Comparison of ENCODE assay signal across 8 cellular contexts in genomic region chr9:130681769-130682489, GRCh38. TPM values are rescaled to one million over a fixed set of nuclear protein-coding genes. Genes with fewer than 3 reads are reported as not detected.
DNase-seq lines count a peak whose midpoint lies in the region; ATAC-seq, FAIRE-seq and TF ChIP-seq lines count a peak whose summit lies in the region.

No MANE protein-coding gene starts in this region.

- H3K27ac ChIP-seq in DOHH2 (ENCODE audit: low read depth, low read length) (no peak overlapping the region), pancreas (no peak overlapping the region)

- H3K36me3 ChIP-seq in DOHH2 (ENCODE audit: control insufficient read depth, low read length) = no peaks in the 10 kb centered on the region
- H3K36me3 ChIP-seq in pancreas = no peaks in the 10 kb centered on the region

- CTCF ChIA-PET in WTC11 (lab: Charles Lee) = interaction anchor here (0.7 to 4.3 kb wide), 22 partner anchors 11 to 234 kb away, joined by 3 to 60 read pairs (median 4); partner anchors contain the start of genes EXOSC2 and PRDM12

- H3K4me1 ChIP-seq in DOHH2 (ENCODE audit: control insufficient read depth, low read length) (peaks cover 13% of the 10 kb centered on the region), pancreas (peaks cover 0 to 7% (median 0%) of the 10 kb centered on the region in 3 donors)

- peaks cover 50% of the 10 kb centered on the region for H3K27me3 Mint-ChIP-seq in WTC11 (ENCODE audit: low read depth)

- H3F3A ChIP-seq in DOHH2 (ENCODE audit: control insufficient read depth, insufficient read depth) = peaks cover 4% of the 10 kb centered on the region; the same call in 1 of the 2 replicates

- H3K79me2 ChIP-seq in DOHH2 (ENCODE audit: control insufficient read depth, low read length) = no peaks in the 10 kb centered on the region

- ATAC-seq in HG03354 (IDR thresholded peaks at IDR 0.05; ENCODE audit: poor library complexity, severe bottlenecking, unreplicated experiment) (peak; percentile 30), WTC11 (peak; percentile 48), pancreas (peak; percentile 32 to 43 (median 40))

- H3K9me3 Mint-ChIP-seq in WTC11 = peaks cover 9% of the 10 kb centered on the region

- H3K27me3 ChIP-seq in DOHH2 (ENCODE audit: control insufficient read depth, low read length) = peaks cover 16% of the 10 kb centered on the region
- H3K27me3 ChIP-seq in pancreas = no peaks in the 10 kb centered on the region

- no peaks in the 10 kb centered on the region for H3K9me2 ChIP-seq in DOHH2 (replicated peaks; ENCODE audit: control insufficient read depth, low read length)

- TF ChIP-seq CTCF in DOHH2 (IDR thresholded peaks at IDR 0.05; ENCODE audit: low read depth, low read length, poor library complexity, severe bottlenecking) (no peak), WTC11 (IDR thresholded peaks at IDR 0.05) (no peak), fibroblast of villous mesenchyme (IDR thresholded peaks at IDR 0.05; ENCODE audit: insufficient read depth, low read depth, low read length) (no peak), pancreas (IDR thresholded peaks at IDR 0.05) (no peak)

- POLR2A ChIA-PET in WTC11 (lab: Charles Lee) = interaction anchor here (0.9 to 1.3 kb wide), 2 partner anchors 23 to 219 kb away, joined by 3 to 4 read pairs; no protein-coding TSS in a partner anchor

- H3K9me3 ChIP-seq in DOHH2 (ENCODE audit: control insufficient read depth, insufficient read depth, low read length) (peaks cover 4% of the 10 kb centered on the region; the same call in 1 of the 2 replicates), pancreas (no peaks in the 10 kb centered on the region)

- H3K27ac Mint-ChIP-seq in WTC11 = no peak overlapping the region

- FAIRE-seq in pancreas (lab: Jason Lieb, UNC) = no peak
- FAIRE-seq in frontal cortex (lab: Jason Lieb, UNC) = no peak

- intact Hi-C loops in pancreas (cut with DNase I) = loop anchor here in 2 of 3 donors (2.0 kb wide), 1 partner anchor 221 kb away; no protein-coding TSS in a partner anchor

- H3K36me3 Mint-ChIP-seq in WTC11 = peaks cover 3% of the 10 kb centered on the region; the same call in 1 of the 2 replicates

- H3K4me3 Mint-ChIP-seq in WTC11 = peak overlapping the region; percentile 79

- DNase-seq in WTC11 (ENCODE audit: low spot score) (peak; percentile 37), fibroblast of villous mesenchyme (ENCODE audit: low read depth) (no peak), pancreas (peak in 3 of 6 donors; percentile 32 to 78 (median 53)), frontal cortex (ENCODE audit: low spot score in 2 of 2) (no peak), NCI-H187 (lab: John Stamatoyannopoulos, UW) (no peak), HPDE6-E6E7 (ENCODE audit: extremely low spot score) (no peak)

- H4K20me1 ChIP-seq in DOHH2 (ENCODE audit: control insufficient read depth, insufficient read depth, low read depth, low read length) = no peaks in the 10 kb centered on the region

- H3K4me3 ChIP-seq in DOHH2 (ENCODE audit: low read length) (peak overlapping the region; percentile 88), fibroblast of villous mesenchyme (ENCODE audit: low read depth, low read length) (peak overlapping the region; percentile 57), pancreas (peak overlapping the region; percentile 26 to 61 (median 42))

- 1% methylated on average over 32 to 45 of the region's 45 CpGs for WGBS in pancreas, 2 donors

- peak overlapping the region; percentile 100 for H3K4me2 ChIP-seq in DOHH2 (ENCODE audit: low read length)

- H3K4me1 Mint-ChIP-seq in WTC11 = peaks cover 2% of the 10 kb centered on the region; the same call in 1 of the 2 replicates

TF ChIP-seq in WTC11, 78 proteins besides CTCF, POLR2A, EP300 and RAD21:
- TF ChIP-seq ZNF532 (CRISPR knock-in tag; IDR thresholded peaks at IDR 0.05; ENCODE audit: borderline replicate concordance) (no peak), ZNF425 (CRISPR knock-in tag; conservative IDR thresholded peaks at IDR 0.05) (no peak), ZNF416 (CRISPR knock-in tag; IDR thresholded peaks at IDR 0.05) (no peak), ZSCAN18 (CRISPR knock-in tag; IDR thresholded peaks at IDR 0.05) (no peak), ERG (CRISPR knock-in tag; IDR thresholded peaks at IDR 0.05) (no peak), NR3C1 (CRISPR knock-in tag; conservative IDR thresholded peaks at IDR 0.05; ENCODE audit: low read depth) (no peak), JAZF1 (CRISPR knock-in tag; IDR thresholded peaks at IDR 0.05) (no peak)

RNA-seq across cellular contexts. Expression of gene EXOSC2, which starts 11.7 kb away (rescaled TPM):
- 76.1 to 80.3 TPM (median 79.2 TPM) in 3 replicates for total RNA-seq in WTC11 (2021)
- 19.3 and 32.8 TPM in 2 replicates for total RNA-seq in fibroblast of villous mesenchyme
- 10 to 100 TPM in 5 of 6 donors, 1 to 10 TPM in 1; 9.1 to 15.5 (median 11.6) TPM for total RNA-seq in pancreas
- 10 to 100 TPM in 1 of 2 donors, 1 to 10 TPM in 1; 9.1 to 14.1 TPM for polyA plus RNA-seq in pancreas
- total RNA-seq in frontal cortex = 48.5 TPM

RNA-seq across cellular contexts. Expression of gene PRDM12, which starts 17.5 kb away (rescaled TPM):
- total RNA-seq in WTC11 (2021) = 0.07 to 0.09 TPM in 2 of 3 replicates, not detected in the other
- total RNA-seq in fibroblast of villous mesenchyme = not detected in 2 replicates
- total RNA-seq in pancreas = under 1 TPM in 2 of 6 donors, not detected in 4; 0.06 TPM
- polyA plus RNA-seq in pancreas = under 1 TPM in 1 of 2 donors, not detected in 1; 0.02 TPM
- total RNA-seq in frontal cortex = 0.41 TPM
